Comparison of ENCODE assay signal across 20 cellular contexts in genomic region chr4:113603926-113604325, GRCh38.
"Had no signal": no experiment of that assay in that cellular context is flagged by ENCODE, and none has a peak within 500 bp of the region (broad histone marks: within the 10 kb centered on the region; RNA-seq: fewer than 3 reads in every experiment).

No MANE protein-coding gene starts in this region.

- H3K27ac Mint-ChIP-seq: activated CD4-positive, alpha-beta T cell treated with anti-CD3 and anti-CD28 coated beads, Interleukin-2, amount 10 ng/mL, durations not matched to agents 7 days and 5 days; activated naive CD4-positive, alpha-beta T cell treated with anti-CD3 and anti-CD28 coated beads, Interleukin-2, amount 10 ng/mL, durations not matched to agents 7 days and 5 days; naive B cell; neural progenitor cell; stimulated activated naive CD8-positive, alpha-beta T cell treated with anti-CD3 and anti-CD28 coated beads, Interleukin-15, Interleukin-2, amounts not matched to agents 100 ng/mL and 50 ng/mL, for 24 hours had no signal

- DNase-seq: activated CD4-positive, alpha-beta T cell treated with anti-CD3 and anti-CD28 coated beads, Interleukin-2, amount 10 ng/mL, durations not matched to agents 7 days and 5 days; activated CD8-positive, alpha-beta memory T cell treated with anti-CD3 and anti-CD28 coated beads, Interleukin-2, amount 50 U/mL, for 4 hours; activated effector memory CD4-positive, alpha-beta T cell treated with Interleukin-2 at 50 U/mL for 16 hours; activated naive CD4-positive, alpha-beta T cell treated with anti-CD3 and anti-CD28 coated beads, Interleukin-2, amount 10 ng/mL, durations not matched to agents 7 days and 5 days; activated T-cell treated with anti-CD3 and anti-CD28 coated beads, Interleukin-2, amount 50 U/mL, for 48 hours; dorsolateral prefrontal cortex; mesenchymal stem cell; mucosa of descending colon; naive B cell; stimulated activated CD4-positive, alpha-beta T cell treated with anti-CD3 and anti-CD28 coated beads, Interleukin-2, amount 100 ng/mL, for 48 hours; T1000; transverse colon; uterus had no signal

- H3K4me3 Mint-ChIP-seq: activated CD4-positive, alpha-beta T cell treated with anti-CD3 and anti-CD28 coated beads, Interleukin-2, amount 10 ng/mL, durations not matched to agents 7 days and 5 days; activated naive CD4-positive, alpha-beta T cell treated with anti-CD3 and anti-CD28 coated beads, Interleukin-2, amount 10 ng/mL, durations not matched to agents 7 days and 5 days; naive B cell; neural progenitor cell; stimulated activated naive CD8-positive, alpha-beta T cell treated with anti-CD3 and anti-CD28 coated beads, Interleukin-15, Interleukin-2, amounts not matched to agents 100 ng/mL and 50 ng/mL, for 24 hours had no signal

- H3K4me3 ChIP-seq: cardiac muscle cell, dorsolateral prefrontal cortex, mucosa of descending colon, neural progenitor cell, prostate gland, right atrium auricular region, skin epidermis, suprapubic skin, transverse colon, uterus had no signal

- H3K4me1 Mint-ChIP-seq: activated CD4-positive, alpha-beta T cell treated with anti-CD3 and anti-CD28 coated beads, Interleukin-2, amount 10 ng/mL, durations not matched to agents 7 days and 5 days had no signal

- H3K27me3 Mint-ChIP-seq: activated CD4-positive, alpha-beta T cell treated with anti-CD3 and anti-CD28 coated beads, Interleukin-2, amount 10 ng/mL, durations not matched to agents 7 days and 5 days; activated naive CD4-positive, alpha-beta T cell treated with anti-CD3 and anti-CD28 coated beads, Interleukin-2, amount 10 ng/mL, durations not matched to agents 7 days and 5 days; naive B cell; stimulated activated naive CD8-positive, alpha-beta T cell treated with anti-CD3 and anti-CD28 coated beads, Interleukin-15, Interleukin-2, amounts not matched to agents 100 ng/mL and 50 ng/mL, for 24 hours had no signal
